In the genomic region with DNA sequence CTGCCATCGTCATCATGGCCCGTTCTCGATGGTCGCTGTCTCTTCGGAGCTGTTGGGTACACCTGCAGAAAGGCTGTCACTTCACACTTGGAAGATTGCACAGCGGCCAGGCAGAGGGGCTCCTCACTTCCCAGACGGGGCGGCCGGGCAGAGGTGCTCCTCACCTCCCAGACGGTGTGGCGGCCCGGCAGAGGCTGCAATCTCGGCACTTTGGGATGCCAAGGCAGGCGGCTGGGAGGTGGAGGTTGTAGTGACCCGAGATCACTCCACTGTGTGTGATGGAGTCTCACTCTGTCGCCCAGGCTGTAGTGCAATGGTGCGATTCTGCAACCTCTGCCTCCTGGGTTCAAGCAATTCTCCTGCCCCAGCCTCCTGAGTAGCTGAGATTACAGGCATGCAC, we compare ENCODE assay signal across 6 cellular contexts.
DNase-seq lines count a peak whose midpoint lies in the region; TF ChIP-seq lines count a peak whose summit lies in the region.
"Not testable (repeated sequence)": the region's sequence is repeated elsewhere in the genome, so short reads cannot be mapped to it uniquely, and the experiment has no call there.

No MANE protein-coding gene starts in this region.

- H3K4ac ChIP-seq in mesendoderm (ENCODE audit: low read depth, low read length): not testable (repeated sequence)

- not testable (repeated sequence) for H2BK5ac ChIP-seq in mesendoderm (ENCODE audit: low read length)

- H3K4me1 ChIP-seq in HEK293 (ENCODE audit: control insufficient read depth, insufficient read depth, low read length); endodermal cell (ENCODE audit: control insufficient read depth, insufficient read depth, low read length); right atrium auricular region; mesendoderm (ENCODE audit: control insufficient read depth, low read depth, low read length): not testable (repeated sequence)

- DNase-seq in activated CD4-positive, alpha-beta memory T cell treated with anti-CD3 and anti-CD28 coated beads, Interleukin-2, amount 10 ng/mL, durations not matched to agents 7 days and 5 days: peak; percentile 1
- DNase-seq in endodermal cell (peak; percentile 57), right atrium auricular region (ENCODE audit: low spot score) (peak; percentile 1), islet precursor cell (peak; percentile 32), mesendoderm (peak; percentile 15)

- not testable (repeated sequence) for H3K36me3 Mint-ChIP-seq in activated CD4-positive, alpha-beta memory T cell treated with anti-CD3 and anti-CD28 coated beads, Interleukin-2, amount 10 ng/mL, durations not matched to agents 7 days and 5 days (ENCODE audit: low read depth); endodermal cell (ENCODE audit: low read depth)

- not testable (repeated sequence) for H3K27me3 ChIP-seq in endodermal cell (ENCODE audit: control insufficient read depth, insufficient read depth, low read length, poor library complexity, severe bottlenecking); right atrium auricular region; mesendoderm (ENCODE audit: insufficient read depth, low read length, poor library complexity)

- not testable (repeated sequence) for H3K27ac Mint-ChIP-seq in activated CD4-positive, alpha-beta memory T cell treated with anti-CD3 and anti-CD28 coated beads, Interleukin-2, amount 10 ng/mL, durations not matched to agents 7 days and 5 days; endodermal cell

- not testable (repeated sequence) for TF ChIP-seq CTCF in HEK293 (tag by site-specific recombination; IDR thresholded peaks at IDR 0.05); endodermal cell (conservative IDR thresholded peaks at IDR 0.05); right atrium auricular region (IDR thresholded peaks at IDR 0.05)

- not testable (repeated sequence) for H3K56ac ChIP-seq in mesendoderm (ENCODE audit: low read length)

- not testable (repeated sequence) for H3K4me3 Mint-ChIP-seq in activated CD4-positive, alpha-beta memory T cell treated with anti-CD3 and anti-CD28 coated beads, Interleukin-2, amount 10 ng/mL, durations not matched to agents 7 days and 5 days; endodermal cell

- H4K8ac ChIP-seq in mesendoderm (ENCODE audit: low read depth, low read length): not testable (repeated sequence)

- H3K27ac ChIP-seq in HEK293 (ENCODE audit: extremely low read depth, low read depth, low read length); endodermal cell (ENCODE audit: low read depth, low read length); right atrium auricular region; mesendoderm (ENCODE audit: low read depth, low read length): not testable (repeated sequence)

- not testable (repeated sequence) for H3K9me3 Mint-ChIP-seq in activated CD4-positive, alpha-beta memory T cell treated with anti-CD3 and anti-CD28 coated beads, Interleukin-2, amount 10 ng/mL, durations not matched to agents 7 days and 5 days
- H3K9me3 Mint-ChIP-seq in endodermal cell: peaks cover 51% of the 10 kb centered on the region

- H3K4me2 ChIP-seq in mesendoderm (ENCODE audit: low read length): not testable (repeated sequence)

- H3K4me1 Mint-ChIP-seq in activated CD4-positive, alpha-beta memory T cell treated with anti-CD3 and anti-CD28 coated beads, Interleukin-2, amount 10 ng/mL, durations not matched to agents 7 days and 5 days; endodermal cell: not testable (repeated sequence)

- not testable (repeated sequence) for H3K18ac ChIP-seq in mesendoderm (ENCODE audit: low read length)

- H2BK120ac ChIP-seq in mesendoderm (ENCODE audit: low read depth, low read length): not testable (repeated sequence)

- POLR2A ChIA-PET in HEK293 (lab: Yijun Ruan, JAX); activated CD4-positive, alpha-beta memory T cell treated with anti-CD3 and anti-CD28 coated beads, Interleukin-2, amount 10 ng/mL, durations not matched to agents 7 days and 5 days (lab: Charles Lee): not testable (repeated sequence)

- not testable (repeated sequence) for H3K23ac ChIP-seq in mesendoderm (ENCODE audit: low read length)

- not testable (repeated sequence) for H3K79me2 ChIP-seq in mesendoderm (ENCODE audit: control insufficient read depth, insufficient read depth, low read length)

- H3K4me3 ChIP-seq in HEK293 (ENCODE audit: low read depth, low read length); endodermal cell (ENCODE audit: low read length); right atrium auricular region; mesendoderm (ENCODE audit: low read length): not testable (repeated sequence)

- not testable (repeated sequence) for H3K79me1 ChIP-seq in mesendoderm (ENCODE audit: low read length)

- H2AK5ac ChIP-seq in mesendoderm (ENCODE audit: low read length): not testable (repeated sequence)

- not testable (repeated sequence) for H3K9me3 ChIP-seq in HEK293 (ENCODE audit: control insufficient read depth, insufficient read depth, low read depth, low read length); right atrium auricular region
- H3K9me3 ChIP-seq in endodermal cell (ENCODE audit: control insufficient read depth, low read length): peaks cover 32% of the 10 kb centered on the region

- CTCF ChIA-PET in HEK293 (lab: Yijun Ruan, JAX); activated CD4-positive, alpha-beta memory T cell treated with anti-CD3 and anti-CD28 coated beads, Interleukin-2, amount 10 ng/mL, durations not matched to agents 7 days and 5 days (lab: Charles Lee): not testable (repeated sequence)

- not testable (repeated sequence) for H4K5ac ChIP-seq in mesendoderm (ENCODE audit: low read length)

- not testable (repeated sequence) for H3K36me3 ChIP-seq in HEK293 (ENCODE audit: control insufficient read depth in 2 of 2, insufficient read depth in 1 of 2, low read length in 2 of 2); endodermal cell (ENCODE audit: control insufficient read depth, insufficient read depth, low read length); right atrium auricular region; mesendoderm (ENCODE audit: control insufficient read depth, insufficient read depth, low read length)

- 88 to 93% methylated on average over 10 to 17 of the region's 17 CpGs for WGBS in endodermal cell (ENCODE audit: insufficient coverage in 1 of 2, insufficient read length in 1 of 2), 2 experiments
- WGBS in mesendoderm (ENCODE audit: extremely low coverage, insufficient coverage, low lambda C conversion rate): no CpG with 5 or more reads among the region's 17 CpGs

- peaks cover 23% of the 10 kb centered on the region for H3K27me3 Mint-ChIP-seq in activated CD4-positive, alpha-beta memory T cell treated with anti-CD3 and anti-CD28 coated beads, Interleukin-2, amount 10 ng/mL, durations not matched to agents 7 days and 5 days
- H3K27me3 Mint-ChIP-seq in endodermal cell (ENCODE audit: insufficient read depth): peaks cover 24% of the 10 kb centered on the region

- H3K9ac ChIP-seq in endodermal cell (ENCODE audit: extremely low read depth, low read length, poor library complexity, severe bottlenecking); mesendoderm (ENCODE audit: low read length): not testable (repeated sequence)

- not testable (repeated sequence) for H2BK15ac ChIP-seq in mesendoderm (replicated peaks; ENCODE audit: low read depth)

TF ChIP-seq in HEK293, 187 proteins besides CTCF, POLR2A, EP300 and RAD21:
- peak; percentile 26 for TF ChIP-seq SETDB1 (IDR thresholded peaks at IDR 0.05; ENCODE audit: insufficient read length, low read length)

Comparison
In these comparisons a context has a peak if more than half of its experiments do, and no peak if none do; other contexts are left out.
1. DNase-seq: peak in every context shown above with its lines; median percentile 57 in endodermal cell; 32 in islet precursor cell; 15 in mesendoderm; 1 in activated CD4-positive, alpha-beta memory T cell treated with anti-CD3 and anti-CD28 coated beads, Interleukin-2, amount 10 ng/mL, durations not matched to agents 7 days and 5 days; 1 in right atrium auricular region.